In the genomic region with DNA sequence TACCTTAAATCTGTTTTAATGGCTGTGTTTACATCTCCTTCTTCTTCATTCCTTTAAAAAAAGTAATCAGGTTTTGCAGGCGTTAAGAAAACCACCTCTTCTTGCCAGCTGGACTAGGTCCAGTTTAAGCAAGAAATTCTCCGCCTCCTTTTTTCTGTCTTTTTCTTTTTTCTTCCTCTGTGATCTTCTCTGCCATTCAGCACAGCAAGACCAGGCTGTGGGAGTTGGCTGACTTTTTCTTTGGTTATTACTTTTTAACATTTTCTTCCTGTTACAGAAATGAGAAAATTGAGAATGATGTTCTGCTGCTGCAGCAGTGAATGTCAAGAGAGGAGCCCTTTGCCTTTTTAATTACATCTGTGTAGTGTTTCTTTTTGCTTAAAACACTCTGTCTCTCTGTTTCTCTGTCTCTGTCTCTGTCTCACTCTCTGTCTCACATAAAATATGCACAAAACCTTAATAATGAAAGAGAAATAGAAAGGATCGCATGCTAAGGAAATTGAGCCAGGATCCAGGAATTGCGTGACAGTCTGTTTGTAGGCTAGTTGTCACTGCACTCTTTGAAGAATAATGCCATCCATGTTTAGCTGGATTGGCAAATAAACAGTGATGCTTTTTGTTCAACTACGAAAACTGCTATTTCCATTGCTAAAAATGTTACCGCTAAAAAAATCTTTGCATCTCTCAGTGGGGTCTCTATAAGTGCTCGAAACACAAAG, we compare ENCODE assay signal across 1 cellular context.
TF ChIP-seq lines count a peak whose summit lies in the region.

No MANE protein-coding gene starts in this region.

TF ChIP-seq in IMR-90, 13 proteins besides CTCF, POLR2A, EP300 and RAD21 (continued from another document):
- TF ChIP-seq, protein P1, sequence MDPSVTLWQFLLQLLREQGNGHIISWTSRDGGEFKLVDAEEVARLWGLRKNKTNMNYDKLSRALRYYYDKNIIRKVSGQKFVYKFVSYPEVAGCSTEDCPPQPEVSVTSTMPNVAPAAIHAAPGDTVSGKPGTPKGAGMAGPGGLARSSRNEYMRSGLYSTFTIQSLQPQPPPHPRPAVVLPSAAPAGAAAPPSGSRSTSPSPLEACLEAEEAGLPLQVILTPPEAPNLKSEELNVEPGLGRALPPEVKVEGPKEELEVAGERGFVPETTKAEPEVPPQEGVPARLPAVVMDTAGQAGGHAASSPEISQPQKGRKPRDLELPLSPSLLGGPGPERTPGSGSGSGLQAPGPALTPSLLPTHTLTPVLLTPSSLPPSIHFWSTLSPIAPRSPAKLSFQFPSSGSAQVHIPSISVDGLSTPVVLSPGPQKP (IDR thresholded peaks at IDR 0.05; ENCODE audit: borderline replicate concordance, low read depth, low read length), result no peak
- TF ChIP-seq, protein P2, sequence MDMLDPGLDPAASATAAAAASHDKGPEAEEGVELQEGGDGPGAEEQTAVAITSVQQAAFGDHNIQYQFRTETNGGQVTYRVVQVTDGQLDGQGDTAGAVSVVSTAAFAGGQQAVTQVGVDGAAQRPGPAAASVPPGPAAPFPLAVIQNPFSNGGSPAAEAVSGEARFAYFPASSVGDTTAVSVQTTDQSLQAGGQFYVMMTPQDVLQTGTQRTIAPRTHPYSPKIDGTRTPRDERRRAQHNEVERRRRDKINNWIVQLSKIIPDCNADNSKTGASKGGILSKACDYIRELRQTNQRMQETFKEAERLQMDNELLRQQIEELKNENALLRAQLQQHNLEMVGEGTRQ (IDR thresholded peaks at IDR 0.05; ENCODE audit: low read depth, low read length), result no peak
